1 cellular context compared by ENCODE assay signal in the genomic region with DNA sequence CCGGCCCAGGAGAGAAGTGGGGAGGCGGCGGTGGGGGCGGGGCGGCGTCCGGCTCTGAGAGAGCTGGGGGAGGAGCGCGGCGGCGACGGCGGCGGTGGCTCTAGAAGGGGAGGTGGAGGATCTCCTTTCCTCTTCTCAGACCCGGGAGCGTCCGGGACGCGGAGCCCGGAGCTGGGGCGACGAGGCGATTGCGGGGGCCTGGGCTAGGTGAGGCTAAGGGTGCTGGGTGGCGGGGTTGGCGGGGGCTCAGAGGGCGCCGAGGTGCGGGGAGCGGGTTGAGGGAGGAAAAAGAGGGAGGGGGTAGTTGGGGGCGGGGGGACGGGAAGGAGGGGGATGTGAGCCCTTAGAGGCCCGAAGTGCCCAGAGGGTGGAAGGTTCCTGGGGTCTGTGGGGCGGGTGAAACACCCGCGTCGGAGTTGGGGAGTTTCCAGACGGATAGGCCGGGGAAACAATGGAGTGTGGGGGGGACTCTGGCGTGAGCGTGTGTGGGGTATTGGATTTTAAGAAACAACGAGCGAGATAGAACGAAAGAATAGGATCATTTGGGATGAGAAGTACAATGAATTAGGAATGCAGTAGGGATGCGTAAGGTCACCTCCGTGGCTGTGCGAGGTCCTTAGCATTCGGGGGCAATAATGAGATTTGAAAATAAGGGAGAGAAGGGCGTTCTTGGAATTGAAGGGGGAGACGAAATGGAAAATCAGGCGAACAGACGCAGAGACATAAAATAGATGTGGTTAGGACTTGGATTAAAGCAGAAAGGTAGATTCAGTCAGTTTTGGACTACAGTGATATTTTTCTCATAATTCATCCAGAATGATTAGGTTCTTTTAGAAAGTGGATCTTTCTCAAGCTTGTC.
TF ChIP-seq lines count a peak whose summit lies in the region.

A gene (plus strand): TSS at position 82 of the 859 bp plus-strand sequence. CDS start 93,551 bp downstream, outside the sequence.

TF ChIP-seq in HepG2, 621 proteins besides CTCF, POLR2A, EP300 and RAD21 (continued from another document and continues in another):
- peak; percentile 24; the same call in 1 of the 2 replicates for TF ChIP-seq ZNF749 (CRISPR knock-in tag; IDR thresholded peaks at IDR 0.05; ENCODE audit: borderline replicate concordance)
- TF ChIP-seq SKI (IDR thresholded peaks at IDR 0.05; ENCODE audit: partially characterized antibody), result peak; percentile 6
- TF ChIP-seq, protein P1, sequence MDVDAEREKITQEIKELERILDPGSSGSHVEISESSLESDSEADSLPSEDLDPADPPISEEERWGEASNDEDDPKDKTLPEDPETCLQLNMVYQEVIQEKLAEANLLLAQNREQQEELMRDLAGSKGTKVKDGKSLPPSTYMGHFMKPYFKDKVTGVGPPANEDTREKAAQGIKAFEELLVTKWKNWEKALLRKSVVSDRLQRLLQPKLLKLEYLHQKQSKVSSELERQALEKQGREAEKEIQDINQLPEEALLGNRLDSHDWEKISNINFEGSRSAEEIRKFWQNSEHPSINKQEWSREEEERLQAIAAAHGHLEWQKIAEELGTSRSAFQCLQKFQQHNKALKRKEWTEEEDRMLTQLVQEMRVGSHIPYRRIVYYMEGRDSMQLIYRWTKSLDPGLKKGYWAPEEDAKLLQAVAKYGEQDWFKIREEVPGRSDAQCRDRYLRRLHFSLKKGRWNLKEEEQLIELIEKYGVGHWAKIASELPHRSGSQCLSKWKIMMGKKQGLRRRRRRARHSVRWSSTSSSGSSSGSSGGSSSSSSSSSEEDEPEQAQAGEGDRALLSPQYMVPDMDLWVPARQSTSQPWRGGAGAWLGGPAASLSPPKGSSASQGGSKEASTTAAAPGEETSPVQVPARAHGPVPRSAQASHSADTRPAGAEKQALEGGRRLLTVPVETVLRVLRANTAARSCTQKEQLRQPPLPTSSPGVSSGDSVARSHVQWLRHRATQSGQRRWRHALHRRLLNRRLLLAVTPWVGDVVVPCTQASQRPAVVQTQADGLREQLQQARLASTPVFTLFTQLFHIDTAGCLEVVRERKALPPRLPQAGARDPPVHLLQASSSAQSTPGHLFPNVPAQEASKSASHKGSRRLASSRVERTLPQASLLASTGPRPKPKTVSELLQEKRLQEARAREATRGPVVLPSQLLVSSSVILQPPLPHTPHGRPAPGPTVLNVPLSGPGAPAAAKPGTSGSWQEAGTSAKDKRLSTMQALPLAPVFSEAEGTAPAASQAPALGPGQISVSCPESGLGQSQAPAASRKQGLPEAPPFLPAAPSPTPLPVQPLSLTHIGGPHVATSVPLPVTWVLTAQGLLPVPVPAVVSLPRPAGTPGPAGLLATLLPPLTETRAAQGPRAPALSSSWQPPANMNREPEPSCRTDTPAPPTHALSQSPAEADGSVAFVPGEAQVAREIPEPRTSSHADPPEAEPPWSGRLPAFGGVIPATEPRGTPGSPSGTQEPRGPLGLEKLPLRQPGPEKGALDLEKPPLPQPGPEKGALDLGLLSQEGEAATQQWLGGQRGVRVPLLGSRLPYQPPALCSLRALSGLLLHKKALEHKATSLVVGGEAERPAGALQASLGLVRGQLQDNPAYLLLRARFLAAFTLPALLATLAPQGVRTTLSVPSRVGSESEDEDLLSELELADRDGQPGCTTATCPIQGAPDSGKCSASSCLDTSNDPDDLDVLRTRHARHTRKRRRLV (CRISPR knock-in tag; IDR thresholded peaks at IDR 0.05), result no peak
- TF ChIP-seq DNMT3B (CRISPR knock-in tag; conservative IDR thresholded peaks at IDR 0.05), result no peak
- no peak for TF ChIP-seq ZNF350 (CRISPR knock-in tag; IDR thresholded peaks at IDR 0.05; ENCODE audit: borderline replicate concordance, low read depth)
- 0 out of 2 replicates have a peak, but pooled peaks have one; percentile 28 for TF ChIP-seq PCBP1 (IDR thresholded peaks at IDR 0.05; ENCODE audit: borderline replicate concordance, low read depth, low read length)
- TF ChIP-seq MTA1 (CRISPR knock-in tag; IDR thresholded peaks at IDR 0.05; ENCODE audit: borderline replicate concordance), result peak; percentile 61; the same call in 1 of the 2 replicates
- TF ChIP-seq NFRKB (IDR thresholded peaks at IDR 0.05), result no peak
- TF ChIP-seq, protein P2, sequence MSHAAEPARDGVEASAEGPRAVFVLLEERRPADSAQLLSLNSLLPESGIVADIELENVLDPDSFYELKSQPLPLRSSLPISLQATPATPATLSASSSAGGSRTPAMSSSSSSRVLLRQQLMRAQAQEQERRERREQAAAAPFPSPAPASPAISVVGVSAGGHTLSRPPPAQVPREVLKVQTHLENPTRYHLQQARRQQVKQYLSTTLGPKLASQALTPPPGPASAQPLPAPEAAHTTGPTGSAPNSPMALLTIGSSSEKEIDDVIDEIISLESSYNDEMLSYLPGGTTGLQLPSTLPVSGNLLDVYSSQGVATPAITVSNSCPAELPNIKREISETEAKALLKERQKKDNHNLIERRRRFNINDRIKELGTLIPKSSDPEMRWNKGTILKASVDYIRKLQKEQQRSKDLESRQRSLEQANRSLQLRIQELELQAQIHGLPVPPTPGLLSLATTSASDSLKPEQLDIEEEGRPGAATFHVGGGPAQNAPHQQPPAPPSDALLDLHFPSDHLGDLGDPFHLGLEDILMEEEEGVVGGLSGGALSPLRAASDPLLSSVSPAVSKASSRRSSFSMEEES (CRISPR knock-in tag; IDR thresholded peaks at IDR 0.05), result no peak
- TF ChIP-seq FOXA3 (CRISPR knock-in tag; IDR thresholded peaks at IDR 0.05), result no peak
- TF ChIP-seq, protein P3, sequence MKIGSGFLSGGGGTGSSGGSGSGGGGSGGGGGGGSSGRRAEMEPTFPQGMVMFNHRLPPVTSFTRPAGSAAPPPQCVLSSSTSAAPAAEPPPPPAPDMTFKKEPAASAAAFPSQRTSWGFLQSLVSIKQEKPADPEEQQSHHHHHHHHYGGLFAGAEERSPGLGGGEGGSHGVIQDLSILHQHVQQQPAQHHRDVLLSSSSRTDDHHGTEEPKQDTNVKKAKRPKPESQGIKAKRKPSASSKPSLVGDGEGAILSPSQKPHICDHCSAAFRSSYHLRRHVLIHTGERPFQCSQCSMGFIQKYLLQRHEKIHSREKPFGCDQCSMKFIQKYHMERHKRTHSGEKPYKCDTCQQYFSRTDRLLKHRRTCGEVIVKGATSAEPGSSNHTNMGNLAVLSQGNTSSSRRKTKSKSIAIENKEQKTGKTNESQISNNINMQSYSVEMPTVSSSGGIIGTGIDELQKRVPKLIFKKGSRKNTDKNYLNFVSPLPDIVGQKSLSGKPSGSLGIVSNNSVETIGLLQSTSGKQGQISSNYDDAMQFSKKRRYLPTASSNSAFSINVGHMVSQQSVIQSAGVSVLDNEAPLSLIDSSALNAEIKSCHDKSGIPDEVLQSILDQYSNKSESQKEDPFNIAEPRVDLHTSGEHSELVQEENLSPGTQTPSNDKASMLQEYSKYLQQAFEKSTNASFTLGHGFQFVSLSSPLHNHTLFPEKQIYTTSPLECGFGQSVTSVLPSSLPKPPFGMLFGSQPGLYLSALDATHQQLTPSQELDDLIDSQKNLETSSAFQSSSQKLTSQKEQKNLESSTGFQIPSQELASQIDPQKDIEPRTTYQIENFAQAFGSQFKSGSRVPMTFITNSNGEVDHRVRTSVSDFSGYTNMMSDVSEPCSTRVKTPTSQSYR (CRISPR knock-in tag; IDR thresholded peaks at IDR 0.05; ENCODE audit: borderline replicate concordance), result peak; percentile 90
- TF ChIP-seq NR2F6 (IDR thresholded peaks at IDR 0.05), result no peak
- TF ChIP-seq NR2F6 (CRISPR knock-in tag; IDR thresholded peaks at IDR 0.05), result no peak
- no peak for TF ChIP-seq ADNP (CRISPR knock-in tag; IDR thresholded peaks at IDR 0.05)
- TF ChIP-seq ZC3H4 (CRISPR knock-in tag; IDR thresholded peaks at IDR 0.05; ENCODE audit: borderline replicate concordance), result no peak
- TF ChIP-seq ZEB1 (IDR thresholded peaks at IDR 0.05; ENCODE audit: insufficient replicate concordance, low read depth), result no peak
- no peak for TF ChIP-seq ZNF3 (CRISPR knock-in tag; IDR thresholded peaks at IDR 0.05)
- 0 out of 2 replicates have a peak, but pooled peaks have one; percentile 47 for TF ChIP-seq ZNF709 (CRISPR knock-in tag; IDR thresholded peaks at IDR 0.05)
- TF ChIP-seq ZNF564 (CRISPR knock-in tag; IDR thresholded peaks at IDR 0.05), result peak; percentile 66; the same call in 1 of the 2 replicates
- TF ChIP-seq NR1H2 (CRISPR knock-in tag; IDR thresholded peaks at IDR 0.05; ENCODE audit: borderline replicate concordance, low read depth), result no peak
- TF ChIP-seq IKZF4 (CRISPR knock-in tag; IDR thresholded peaks at IDR 0.05; ENCODE audit: borderline replicate concordance, low read depth, not compliant biosample characterization), result peak; percentile 12
- TF ChIP-seq ZNF460 (CRISPR knock-in tag; IDR thresholded peaks at IDR 0.05; ENCODE audit: borderline replicate concordance), result no peak
- 0 out of 2 replicates have a peak, but pooled peaks have one; percentile 13 for TF ChIP-seq KLF15 (CRISPR knock-in tag; IDR thresholded peaks at IDR 0.05; ENCODE audit: borderline replicate concordance)
- no peak for TF ChIP-seq MAFK (conservative IDR thresholded peaks at IDR 0.05 in 1 of 2, IDR thresholded peaks at IDR 0.05 in 1 of 2; ENCODE audit: low read length in 2 of 2)
- TF ChIP-seq, protein P4, sequence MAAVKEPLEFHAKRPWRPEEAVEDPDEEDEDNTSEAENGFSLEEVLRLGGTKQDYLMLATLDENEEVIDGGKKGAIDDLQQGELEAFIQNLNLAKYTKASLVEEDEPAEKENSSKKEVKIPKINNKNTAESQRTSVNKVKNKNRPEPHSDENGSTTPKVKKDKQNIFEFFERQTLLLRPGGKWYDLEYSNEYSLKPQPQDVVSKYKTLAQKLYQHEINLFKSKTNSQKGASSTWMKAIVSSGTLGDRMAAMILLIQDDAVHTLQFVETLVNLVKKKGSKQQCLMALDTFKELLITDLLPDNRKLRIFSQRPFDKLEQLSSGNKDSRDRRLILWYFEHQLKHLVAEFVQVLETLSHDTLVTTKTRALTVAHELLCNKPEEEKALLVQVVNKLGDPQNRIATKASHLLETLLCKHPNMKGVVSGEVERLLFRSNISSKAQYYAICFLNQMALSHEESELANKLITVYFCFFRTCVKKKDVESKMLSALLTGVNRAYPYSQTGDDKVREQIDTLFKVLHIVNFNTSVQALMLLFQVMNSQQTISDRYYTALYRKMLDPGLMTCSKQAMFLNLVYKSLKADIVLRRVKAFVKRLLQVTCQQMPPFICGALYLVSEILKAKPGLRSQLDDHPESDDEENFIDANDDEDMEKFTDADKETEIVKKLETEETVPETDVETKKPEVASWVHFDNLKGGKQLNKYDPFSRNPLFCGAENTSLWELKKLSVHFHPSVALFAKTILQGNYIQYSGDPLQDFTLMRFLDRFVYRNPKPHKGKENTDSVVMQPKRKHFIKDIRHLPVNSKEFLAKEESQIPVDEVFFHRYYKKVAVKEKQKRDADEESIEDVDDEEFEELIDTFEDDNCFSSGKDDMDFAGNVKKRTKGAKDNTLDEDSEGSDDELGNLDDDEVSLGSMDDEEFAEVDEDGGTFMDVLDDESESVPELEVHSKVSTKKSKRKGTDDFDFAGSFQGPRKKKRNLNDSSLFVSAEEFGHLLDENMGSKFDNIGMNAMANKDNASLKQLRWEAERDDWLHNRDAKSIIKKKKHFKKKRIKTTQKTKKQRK (IDR thresholded peaks at IDR 0.05; ENCODE audit: low read length), result no peak
- TF ChIP-seq NR2C2 (CRISPR knock-in tag; IDR thresholded peaks at IDR 0.05; ENCODE audit: borderline replicate concordance), result 0 out of 2 replicates have a peak, but pooled peaks have one; percentile 23
- no peak for TF ChIP-seq ZNF30 (CRISPR knock-in tag; IDR thresholded peaks at IDR 0.05)
- no peak for TF ChIP-seq NONO (IDR thresholded peaks at IDR 0.05)
- TF ChIP-seq NONO (CRISPR knock-in tag; conservative IDR thresholded peaks at IDR 0.05), result 0 out of 2 replicates have a peak, but pooled peaks have one; percentile 11
- TF ChIP-seq YY1 (IDR thresholded peaks at IDR 0.05; ENCODE audit: insufficient read depth, insufficient replicate concordance, low read depth, low read length), result peak; percentile 4
- TF ChIP-seq ZNF563 (CRISPR knock-in tag; IDR thresholded peaks at IDR 0.05), result peak; percentile 70; the same call in 1 of the 2 replicates
- no peak for TF ChIP-seq TCF7L2 (IDR thresholded peaks at IDR 0.05; ENCODE audit: low read depth, low read length)
- TF ChIP-seq GATAD2A (CRISPR knock-in tag; IDR thresholded peaks at IDR 0.05), result 0 out of 2 replicates have a peak, but pooled peaks have one; percentile 21
- TF ChIP-seq, protein P5, sequence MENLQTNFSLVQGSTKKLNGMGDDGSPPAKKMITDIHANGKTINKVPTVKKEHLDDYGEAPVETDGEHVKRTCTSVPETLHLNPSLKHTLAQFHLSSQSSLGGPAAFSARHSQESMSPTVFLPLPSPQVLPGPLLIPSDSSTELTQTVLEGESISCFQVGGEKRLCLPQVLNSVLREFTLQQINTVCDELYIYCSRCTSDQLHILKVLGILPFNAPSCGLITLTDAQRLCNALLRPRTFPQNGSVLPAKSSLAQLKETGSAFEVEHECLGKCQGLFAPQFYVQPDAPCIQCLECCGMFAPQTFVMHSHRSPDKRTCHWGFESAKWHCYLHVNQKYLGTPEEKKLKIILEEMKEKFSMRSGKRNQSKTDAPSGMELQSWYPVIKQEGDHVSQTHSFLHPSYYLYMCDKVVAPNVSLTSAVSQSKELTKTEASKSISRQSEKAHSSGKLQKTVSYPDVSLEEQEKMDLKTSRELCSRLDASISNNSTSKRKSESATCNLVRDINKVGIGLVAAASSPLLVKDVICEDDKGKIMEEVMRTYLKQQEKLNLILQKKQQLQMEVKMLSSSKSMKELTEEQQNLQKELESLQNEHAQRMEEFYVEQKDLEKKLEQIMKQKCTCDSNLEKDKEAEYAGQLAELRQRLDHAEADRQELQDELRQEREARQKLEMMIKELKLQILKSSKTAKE (CRISPR knock-in tag; IDR thresholded peaks at IDR 0.05; ENCODE audit: borderline replicate concordance), result 0 out of 2 replicates have a peak, but pooled peaks have one; percentile 65
- TF ChIP-seq, protein P6, sequence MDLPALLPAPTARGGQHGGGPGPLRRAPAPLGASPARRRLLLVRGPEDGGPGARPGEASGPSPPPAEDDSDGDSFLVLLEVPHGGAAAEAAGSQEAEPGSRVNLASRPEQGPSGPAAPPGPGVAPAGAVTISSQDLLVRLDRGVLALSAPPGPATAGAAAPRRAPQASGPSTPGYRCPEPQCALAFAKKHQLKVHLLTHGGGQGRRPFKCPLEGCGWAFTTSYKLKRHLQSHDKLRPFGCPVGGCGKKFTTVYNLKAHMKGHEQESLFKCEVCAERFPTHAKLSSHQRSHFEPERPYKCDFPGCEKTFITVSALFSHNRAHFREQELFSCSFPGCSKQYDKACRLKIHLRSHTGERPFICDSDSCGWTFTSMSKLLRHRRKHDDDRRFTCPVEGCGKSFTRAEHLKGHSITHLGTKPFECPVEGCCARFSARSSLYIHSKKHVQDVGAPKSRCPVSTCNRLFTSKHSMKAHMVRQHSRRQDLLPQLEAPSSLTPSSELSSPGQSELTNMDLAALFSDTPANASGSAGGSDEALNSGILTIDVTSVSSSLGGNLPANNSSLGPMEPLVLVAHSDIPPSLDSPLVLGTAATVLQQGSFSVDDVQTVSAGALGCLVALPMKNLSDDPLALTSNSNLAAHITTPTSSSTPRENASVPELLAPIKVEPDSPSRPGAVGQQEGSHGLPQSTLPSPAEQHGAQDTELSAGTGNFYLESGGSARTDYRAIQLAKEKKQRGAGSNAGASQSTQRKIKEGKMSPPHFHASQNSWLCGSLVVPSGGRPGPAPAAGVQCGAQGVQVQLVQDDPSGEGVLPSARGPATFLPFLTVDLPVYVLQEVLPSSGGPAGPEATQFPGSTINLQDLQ (CRISPR knock-in tag; IDR thresholded peaks at IDR 0.05), result no peak
